15 cellular contexts compared by ENCODE assay signal in genomic region chr17:8632087-8632486, GRCh38. TPM values are rescaled to one million over a fixed set of nuclear protein-coding genes. Genes with fewer than 3 reads are reported as not detected.
DNase-seq lines count a peak whose midpoint lies in the region; ATAC-seq, FAIRE-seq and TF ChIP-seq lines count a peak whose summit lies in the region.
"Had no signal": no experiment of that assay in that cellular context is flagged by ENCODE, and none has a peak within 500 bp of the region (broad histone marks: within the 10 kb centered on the region; RNA-seq: fewer than 3 reads in every experiment).

No MANE protein-coding gene starts in this region.

- DNase-seq in CD4-positive, CD25-positive, alpha-beta regulatory T cell: no peak
- DNase-seq in HuH-7.5 (ENCODE audit: low spot score) (peak; percentile 35), endothelial cell of umbilical vein (ENCODE audit: low read depth, low spot score) (peak; percentile 78), HPDE6-E6E7 (ENCODE audit: extremely low spot score) (no peak), activated T-cell treated with anti-CD3 and anti-CD28 coated beads for 4 hours (no peak)
- DNase-seq in naive thymus-derived CD8-positive, alpha-beta T cell: no peak
- DNase-seq in activated T-helper 2 cell treated with anti-CD3 and anti-CD28 coated beads, Interferon-gamma antibody, Interleukin-2, Interleukin-4, amounts not matched to agents 10 μg/mL and 5 μg/mL and 100 μg/mL, durations not matched to agents 14 hours and 24 hours and 36 hours (ENCODE audit: low spot score): no peak
- DNase-seq: activated naive CD4-positive, alpha-beta T cell treated with Interleukin-2 at 50 U/mL for 16 hours; CD4-positive, alpha-beta memory T cell; cerebellar nuclear complex; NCI-H446 treated with DMSO at 0.1 percent for 48 hours had no signal

- intact Hi-C loops in endothelial cell of umbilical vein (cut with micrococcal nuclease): loop anchor here (10.0 kb wide), 1 partner anchor 197 kb away; the partner anchor contains the start of gene NDEL1
- intact Hi-C loops in activated T-helper 2 cell treated with anti-CD3 and anti-CD28 coated beads, Interferon-gamma antibody, Interleukin-2, Interleukin-4, amounts not matched to agents 10 μg/mL and 5 μg/mL and 100 μg/mL, durations not matched to agents 14 hours and 24 hours and 36 hours (cut with micrococcal nuclease): loop anchor here (5.0 kb wide), 3 partner anchors 105 to 370 kb away; partner anchors contain the start of gene NDEL1

- TF ChIP-seq POLR2A in endothelial cell of umbilical vein (IDR thresholded peaks at IDR 0.05; ENCODE audit: low read depth, low read length): peak; percentile 22

- POLR2A ChIA-PET in endothelial cell of umbilical vein (lab: Charles Lee): no interaction called here
- POLR2A ChIA-PET in naive thymus-derived CD8-positive, alpha-beta T cell (lab: Charles Lee): no interaction called here

- dilution Hi-C loops in endothelial cell of umbilical vein (cut with MboI; ENCODE audit: extremely low pct_ligation_motif_present, low sequenced_read_pairs): no loop called here

- ATAC-seq in CD4-positive, CD25-positive, alpha-beta regulatory T cell (ENCODE audit: low read depth in 2 of 2): no peak
- no peak for ATAC-seq in naive thymus-derived CD8-positive, alpha-beta T cell
- ATAC-seq in GM21360 (IDR thresholded peaks at IDR 0.05; ENCODE audit: unreplicated experiment): no peak
- ATAC-seq: sciatic nerve had no signal

- H3K9ac ChIP-seq in endothelial cell of umbilical vein (replicated peaks; ENCODE audit: extremely low read depth, insufficient read depth, low read length): no peak overlapping the region

- peaks cover 0 to 4% (median 0%) of the 10 kb centered on the region in 7 donors for H3K9me3 Mint-ChIP-seq in CD4-positive, CD25-positive, alpha-beta regulatory T cell
- peaks cover 0 to 3% (median 0%) of the 10 kb centered on the region in 9 donors for H3K9me3 Mint-ChIP-seq in naive thymus-derived CD8-positive, alpha-beta T cell
- H3K9me3 Mint-ChIP-seq in activated T-helper 2 cell treated with anti-CD3 and anti-CD28 coated beads, Interferon-gamma antibody, Interleukin-2, Interleukin-4, amounts not matched to agents 10 μg/mL and 5 μg/mL and 100 μg/mL, durations not matched to agents 14 hours and 24 hours and 36 hours: no peaks in the 10 kb centered on the region
- H3K9me3 Mint-ChIP-seq: CD4-positive, alpha-beta memory T cell had no signal

- peaks cover 61% of the 10 kb centered on the region for H3K27me3 Mint-ChIP-seq in CD4-positive, CD25-positive, alpha-beta regulatory T cell
- peaks cover 23 to 54% (median 35%) of the 10 kb centered on the region in 5 donors for H3K27me3 Mint-ChIP-seq in naive thymus-derived CD8-positive, alpha-beta T cell
- peaks cover 56% of the 10 kb centered on the region for H3K27me3 Mint-ChIP-seq in activated T-helper 2 cell treated with anti-CD3 and anti-CD28 coated beads, Interferon-gamma antibody, Interleukin-2, Interleukin-4, amounts not matched to agents 10 μg/mL and 5 μg/mL and 100 μg/mL, durations not matched to agents 14 hours and 24 hours and 36 hours (ENCODE audit: low read depth)

- no TSS peak for BruUV-seq in endothelial cell of umbilical vein (replicated peaks; lab: Mats Ljungman, UMichigan)

- H3K36me3 Mint-ChIP-seq in CD4-positive, CD25-positive, alpha-beta regulatory T cell: no peaks in the 10 kb centered on the region
- H3K36me3 Mint-ChIP-seq in naive thymus-derived CD8-positive, alpha-beta T cell: no peaks in the 10 kb centered on the region
- no peaks in the 10 kb centered on the region for H3K36me3 Mint-ChIP-seq in activated T-helper 2 cell treated with anti-CD3 and anti-CD28 coated beads, Interferon-gamma antibody, Interleukin-2, Interleukin-4, amounts not matched to agents 10 μg/mL and 5 μg/mL and 100 μg/mL, durations not matched to agents 14 hours and 24 hours and 36 hours (ENCODE audit: low read depth)

- H3K9me1 ChIP-seq in endothelial cell of umbilical vein (replicated peaks; ENCODE audit: control insufficient read depth, extremely low read depth, insufficient read depth, low read length): no peaks in the 10 kb centered on the region

- H3K27ac Mint-ChIP-seq in CD4-positive, CD25-positive, alpha-beta regulatory T cell: no peak overlapping the region
- peak overlapping the region in 1 of 10 donors; percentile 28 for H3K27ac Mint-ChIP-seq in naive thymus-derived CD8-positive, alpha-beta T cell
- H3K27ac Mint-ChIP-seq in activated T-helper 2 cell treated with anti-CD3 and anti-CD28 coated beads, Interferon-gamma antibody, Interleukin-2, Interleukin-4, amounts not matched to agents 10 μg/mL and 5 μg/mL and 100 μg/mL, durations not matched to agents 14 hours and 24 hours and 36 hours: no peak overlapping the region

- peaks cover 25% of the 10 kb centered on the region for H3K79me2 ChIP-seq in endothelial cell of umbilical vein (ENCODE audit: control insufficient read depth, insufficient read depth, low read length)

- peak overlapping the region; percentile 87 for H3K4me2 ChIP-seq in endothelial cell of umbilical vein (ENCODE audit: insufficient read depth, low read length)

- no peak for TF ChIP-seq CTCF in endothelial cell of umbilical vein (IDR thresholded peaks at IDR 0.05; ENCODE audit: extremely low read depth in 1 of 2, insufficient read depth in 1 of 2, low read depth in 1 of 2, low read length in 2 of 2)

- H2AFZ ChIP-seq in endothelial cell of umbilical vein (ENCODE audit: low read depth, low read length): no peak overlapping the region

- H3K4me3 ChIP-seq in CD4-positive, CD25-positive, alpha-beta regulatory T cell (ENCODE audit: low read depth, low read length): no peak overlapping the region
- no peak overlapping the region for H3K4me3 ChIP-seq in endothelial cell of umbilical vein (replicated peaks in 1 of 3; ENCODE audit: insufficient read depth in 1 of 3, low read depth in 1 of 3, low read length in 3 of 3)

- H3K4me3 Mint-ChIP-seq in CD4-positive, CD25-positive, alpha-beta regulatory T cell: peak overlapping the region; percentile 49 to 97 (median 72)
- peak overlapping the region in 6 of 10 donors; percentile 4 to 63 (median 38) for H3K4me3 Mint-ChIP-seq in naive thymus-derived CD8-positive, alpha-beta T cell
- H3K4me3 Mint-ChIP-seq in activated T-helper 2 cell treated with anti-CD3 and anti-CD28 coated beads, Interferon-gamma antibody, Interleukin-2, Interleukin-4, amounts not matched to agents 10 μg/mL and 5 μg/mL and 100 μg/mL, durations not matched to agents 14 hours and 24 hours and 36 hours (ENCODE audit: low read depth): no peak overlapping the region

- H3K27ac ChIP-seq in CD4-positive, CD25-positive, alpha-beta regulatory T cell (ENCODE audit: insufficient read depth, low read length, poor library complexity, severe bottlenecking): no peak overlapping the region
- no peak overlapping the region for H3K27ac ChIP-seq in endothelial cell of umbilical vein (ENCODE audit: insufficient read depth, low read depth, low read length)

- H3K36me3 ChIP-seq in CD4-positive, CD25-positive, alpha-beta regulatory T cell (ENCODE audit: control insufficient read depth, insufficient read depth, low read length): no peaks in the 10 kb centered on the region
- H3K36me3 ChIP-seq in endothelial cell of umbilical vein (ENCODE audit: control insufficient read depth in 2 of 2, extremely low read depth in 1 of 2, insufficient read depth in 2 of 2, low read length in 2 of 2): no peaks in the 10 kb centered on the region
- H3K36me3 ChIP-seq: upper lobe of left lung had no signal

- CTCF ChIA-PET in endothelial cell of umbilical vein (lab: Charles Lee): interaction anchor here (1.9 kb wide), 1 partner anchor 20 kb away, joined by 4 read pairs; no protein-coding TSS in a partner anchor

- peaks cover 4 to 22% (median 10%) of the 10 kb centered on the region in 4 donors for H3K4me1 Mint-ChIP-seq in CD4-positive, CD25-positive, alpha-beta regulatory T cell
- peaks cover 10 to 25% (median 15%) of the 10 kb centered on the region in 4 donors for H3K4me1 Mint-ChIP-seq in naive thymus-derived CD8-positive, alpha-beta T cell
- H3K4me1 Mint-ChIP-seq in activated T-helper 2 cell treated with anti-CD3 and anti-CD28 coated beads, Interferon-gamma antibody, Interleukin-2, Interleukin-4, amounts not matched to agents 10 μg/mL and 5 μg/mL and 100 μg/mL, durations not matched to agents 14 hours and 24 hours and 36 hours (ENCODE audit: low read depth): peaks cover 11% of the 10 kb centered on the region

- no peaks in the 10 kb centered on the region for H3K9me3 ChIP-seq in CD4-positive, CD25-positive, alpha-beta regulatory T cell (ENCODE audit: control insufficient read depth in 2 of 2, low read length in 2 of 2)
- H3K9me3 ChIP-seq in endothelial cell of umbilical vein (replicated peaks; ENCODE audit: control insufficient read depth, insufficient read depth, low read length): no peaks in the 10 kb centered on the region
- H3K9me3 ChIP-seq: upper lobe of left lung had no signal

- FAIRE-seq in endothelial cell of umbilical vein (lab: Jason Lieb, UNC): peak; percentile 64
- FAIRE-seq: H54 had no signal

- H4K20me1 ChIP-seq in endothelial cell of umbilical vein (replicated peaks; ENCODE audit: control insufficient read depth, extremely low read depth, insufficient read depth, low read length): no peaks in the 10 kb centered on the region

- H3K4me1 ChIP-seq in CD4-positive, CD25-positive, alpha-beta regulatory T cell (ENCODE audit: control insufficient read depth, insufficient read depth, low read length, poor library complexity, severe bottlenecking): peaks cover 23% of the 10 kb centered on the region
- peaks cover 15% of the 10 kb centered on the region for H3K4me1 ChIP-seq in endothelial cell of umbilical vein (ENCODE audit: control insufficient read depth, extremely low read depth, insufficient read depth, low read length)

- H3K27me3 ChIP-seq in CD4-positive, CD25-positive, alpha-beta regulatory T cell (ENCODE audit: control insufficient read depth, insufficient read depth, low read length): peaks cover 39% of the 10 kb centered on the region
- peaks cover 4 to 8% of the 10 kb centered on the region in 2 experiments for H3K27me3 ChIP-seq in endothelial cell of umbilical vein (ENCODE audit: control insufficient read depth in 2 of 2, insufficient read depth in 2 of 2, low read length in 2 of 2)

RNA-seq across cellular contexts. Expression of gene MYH10, which starts 1.6 kb away (rescaled TPM):
- total RNA-seq in CD4-positive, CD25-positive, alpha-beta regulatory T cell: 4.0 TPM
- polyA plus RNA-seq in CD4-positive, CD25-positive, alpha-beta regulatory T cell: 1 to 10 TPM in 3 of 4 donors, under 1 TPM in 1; 0.67 to 1.2 (median 1.1) TPM
- 195 and 232 TPM in 2 replicates for total RNA-seq in endothelial cell of umbilical vein
- polyA plus RNA-seq in endothelial cell of umbilical vein: 60.5 and 73.4 TPM in 2 replicates
- polyA plus RNA-seq in endothelial cell of umbilical vein (2011; cell fraction: cytosol; rRNA removed): 80.9 and 84.8 TPM in 2 replicates
- polyA plus RNA-seq in endothelial cell of umbilical vein (2011; cell fraction: nucleus; rRNA removed): 190 and 203 TPM in 2 replicates
- 92.8 and 104 TPM in 2 replicates for polyA plus RNA-seq in endothelial cell of umbilical vein (2012)
- 271 and 291 TPM in 2 replicates for polyA minus RNA-seq in endothelial cell of umbilical vein
- 9.3 TPM for polyA minus RNA-seq in endothelial cell of umbilical vein (2011; cell fraction: cytosol; rRNA and poly(A)+ RNA removed)
- 239 and 303 TPM in 2 replicates for polyA minus RNA-seq in endothelial cell of umbilical vein (2011; cell fraction: nucleus; rRNA and poly(A)+ RNA removed)
- total RNA-seq in naive thymus-derived CD8-positive, alpha-beta T cell: 1 to 10 TPM; 1.7 to 2.5 TPM
- 1 to 10 TPM in 2 of 3 donors, under 1 TPM in 1; 0.56 to 3.1 (median 1.6) TPM for polyA plus RNA-seq in naive thymus-derived CD8-positive, alpha-beta T cell
- total RNA-seq in activated T-helper 2 cell treated with anti-CD3 and anti-CD28 coated beads, Interferon-gamma antibody, Interleukin-2, Interleukin-4, amounts not matched to agents 10 μg/mL and 5 μg/mL and 100 μg/mL, durations not matched to agents 14 hours and 24 hours and 36 hours: 13.2 and 20.7 TPM in 2 replicates

Comparison
In these comparisons a context has a peak if more than half of its experiments do, and no peak if none do; other contexts are left out.
1. DNase-seq: peak in HuH-7.5 (single experiment) and endothelial cell of umbilical vein (single experiment); none in CD4-positive, CD25-positive, alpha-beta regulatory T cell (0 of 3), naive thymus-derived CD8-positive, alpha-beta T cell (0 of 10), HPDE6-E6E7 (single experiment), activated T-cell treated with anti-CD3 and anti-CD28 coated beads for 4 hours (single experiment) and activated T-helper 2 cell treated with anti-CD3 and anti-CD28 coated beads, Interferon-gamma antibody, Interleukin-2, Interleukin-4, amounts not matched to agents 10 μg/mL and 5 μg/mL and 100 μg/mL, durations not matched to agents 14 hours and 24 hours and 36 hours (single experiment).